1 cellular context compared by ENCODE assay signal in genomic region chr10:120979435-120980315, GRCh38.
TF ChIP-seq lines count a peak whose summit lies in the region.

No MANE protein-coding gene starts in this region.

TF ChIP-seq in HEK293, 187 proteins besides CTCF, POLR2A, EP300 and RAD21 (continued from another document and continues in another):
- TF ChIP-seq ZBTB44 (tag by site-specific recombination; IDR thresholded peaks at IDR 0.05) (peak; percentile 70), ZIC2 (tag by site-specific recombination; IDR thresholded peaks at IDR 0.05) (no peak; the same call in 1 of the 2 replicates), OSR2 (tag by site-specific recombination; IDR thresholded peaks at IDR 0.05) (no peak), ZSCAN30 (tag by site-specific recombination; IDR thresholded peaks at IDR 0.05) (0 out of 2 replicates have a peak, but pooled peaks have one; percentile 2), SP7 (tag by site-specific recombination; IDR thresholded peaks at IDR 0.05) (0 out of 2 replicates have a peak, but pooled peaks have one; percentile 14), KLF17 (tag by site-specific recombination; IDR thresholded peaks at IDR 0.05) (peak; percentile 78; the same call in 1 of the 2 replicates), ZNF335 (tag by site-specific recombination; conservative IDR thresholded peaks at IDR 0.05) (peak; percentile 92), ZNF341 (tag by site-specific recombination; IDR thresholded peaks at IDR 0.05; ENCODE audit: low read depth) (peak; percentile 72), ZFP37 (tag by site-specific recombination; IDR thresholded peaks at IDR 0.05) (no peak), ZNF629 (tag by site-specific recombination; IDR thresholded peaks at IDR 0.05) (no peak), ZNF664 (tag by site-specific recombination; IDR thresholded peaks at IDR 0.05) (no peak), ZBTB11 (tag by site-specific recombination; conservative IDR thresholded peaks at IDR 0.05; ENCODE audit: low read depth) (0 out of 2 replicates have a peak, but pooled peaks have one; percentile 19), ZNF24 (tag by site-specific recombination; IDR thresholded peaks at IDR 0.05) (0 out of 2 replicates have a peak, but pooled peaks have one; percentile 18), AEBP2 (tag by site-specific recombination; IDR thresholded peaks at IDR 0.05; ENCODE audit: borderline replicate concordance) (no peak), ZBTB17 (tag by site-specific recombination; IDR thresholded peaks at IDR 0.05) (peak; percentile 81; the same call in 1 of the 2 replicates), KLF16 (tag by site-specific recombination; IDR thresholded peaks at IDR 0.05) (peak; percentile 57; the same call in 1 of the 2 replicates), MZF1 (tag by site-specific recombination; IDR thresholded peaks at IDR 0.05; ENCODE audit: borderline replicate concordance) (0 out of 2 replicates have a peak, but pooled peaks have one; percentile 16), ZNF398 (tag by site-specific recombination; IDR thresholded peaks at IDR 0.05) (no peak; the same call in 1 of the 2 replicates), ZFP41 (tag by site-specific recombination; IDR thresholded peaks at IDR 0.05; ENCODE audit: borderline replicate concordance) (no peak), ZNF76 (tag by site-specific recombination; IDR thresholded peaks at IDR 0.05; ENCODE audit: borderline replicate concordance, low read depth) (peak; percentile 50; the same call in 1 of the 2 replicates), ZNF549 (tag by site-specific recombination; IDR thresholded peaks at IDR 0.05) (no peak), ZNF792 (tag by site-specific recombination; IDR thresholded peaks at IDR 0.05) (no peak), ZNF16 (tag by site-specific recombination; IDR thresholded peaks at IDR 0.05; ENCODE audit: low read depth) (no peak), ZNF510 (tag by site-specific recombination; IDR thresholded peaks at IDR 0.05; ENCODE audit: insufficient replicate concordance) (no peak), ZNF558 (tag by site-specific recombination; IDR thresholded peaks at IDR 0.05) (no peak), INSM2 (tag by site-specific recombination; IDR thresholded peaks at IDR 0.05) (no peak), KLF9 (tag by site-specific recombination; IDR thresholded peaks at IDR 0.05; ENCODE audit: low read depth) (peak; percentile 92), ZNF596 (tag by site-specific recombination; IDR thresholded peaks at IDR 0.05) (no peak), ZNF610 (tag by site-specific recombination; IDR thresholded peaks at IDR 0.05; ENCODE audit: borderline replicate concordance) (peak; percentile 89; the same call in 1 of the 2 replicates), ZXDB (tag by site-specific recombination; IDR thresholded peaks at IDR 0.05) (peak; percentile 62), ZNF529 (tag by site-specific recombination; IDR thresholded peaks at IDR 0.05; ENCODE audit: insufficient replicate concordance) (no peak), ZNF404 (tag by site-specific recombination; IDR thresholded peaks at IDR 0.05) (no peak), PRDM1 (tag by site-specific recombination; IDR thresholded peaks at IDR 0.05) (peak; percentile 81), KLF1 (tag by site-specific recombination; IDR thresholded peaks at IDR 0.05) (peak; percentile 52; the same call in 1 of the 2 replicates), ZNF311 (tag by site-specific recombination; IDR thresholded peaks at IDR 0.05; ENCODE audit: borderline replicate concordance) (no peak), WT1 (tag by site-specific recombination; IDR thresholded peaks at IDR 0.05) (peak; percentile 37; the same call in 1 of the 2 replicates), ZBTB8A (tag by site-specific recombination; IDR thresholded peaks at IDR 0.05) (peak; percentile 62), ZNF274 (IDR thresholded peaks at IDR 0.05; ENCODE audit: low read length) (no peak), ZNF274 (tag by site-specific recombination; IDR thresholded peaks at IDR 0.05; ENCODE audit: borderline replicate concordance) (no peak), ZNF621 (tag by site-specific recombination; IDR thresholded peaks at IDR 0.05) (no peak), ZNF214 (tag by site-specific recombination; IDR thresholded peaks at IDR 0.05; ENCODE audit: borderline replicate concordance) (no peak), YY2 (tag by site-specific recombination; IDR thresholded peaks at IDR 0.05) (no peak), ZNF155 (tag by site-specific recombination; IDR thresholded peaks at IDR 0.05) (no peak), ZNF146 (tag by site-specific recombination; IDR thresholded peaks at IDR 0.05) (no peak), HIC1 (tag by site-specific recombination; IDR thresholded peaks at IDR 0.05) (no peak), SP2 (tag by site-specific recombination; IDR thresholded peaks at IDR 0.05) (peak; percentile 31), ZNF423 (tag by site-specific recombination; IDR thresholded peaks at IDR 0.05) (no peak), ZNF132 (tag by site-specific recombination; IDR thresholded peaks at IDR 0.05; ENCODE audit: borderline replicate concordance) (no peak), ZNF692 (tag by site-specific recombination; IDR thresholded peaks at IDR 0.05) (peak; percentile 96), ZNF221 (tag by site-specific recombination; IDR thresholded peaks at IDR 0.05; ENCODE audit: borderline replicate concordance) (no peak)
